ENCODE assay signal across 31 cellular contexts in genomic region chr10:79315602-79315920, GRCh38. TPM values are rescaled to one million over a fixed set of nuclear protein-coding genes. Genes with fewer than 3 reads are reported as not detected.
DNase-seq lines count a peak whose midpoint lies in the region; ATAC-seq and TF ChIP-seq lines count a peak whose summit lies in the region.
"Had no signal": no experiment of that assay in that cellular context is flagged by ENCODE, and none has a peak within 500 bp of the region (broad histone marks: within the 10 kb centered on the region; RNA-seq: fewer than 3 reads in every experiment).

No MANE protein-coding gene starts in this region.

- no peaks in the 10 kb centered on the region for H3K27me3 ChIP-seq in Loucy (ENCODE audit: insufficient read depth, low read length, poor library complexity, severe bottlenecking)
- H3K27me3 ChIP-seq: SJCRH30, uterus had no signal

- H3K79me2 ChIP-seq in Loucy (ENCODE audit: insufficient read depth, low read length) = no peaks in the 10 kb centered on the region
- H3K79me2 ChIP-seq: parathyroid adenoma had no signal

- intact Hi-C loops in activated CD4-positive, alpha-beta T cell treated with anti-CD3 and anti-CD28 coated beads for 36 hours (cut with DNase I, micrococcal nuclease) = no loop called here

- POLR2A ChIA-PET in activated CD4-positive, alpha-beta T cell treated with anti-CD3 and anti-CD28 coated beads for 36 hours (lab: Charles Lee) = no interaction called here
- POLR2A ChIA-PET in activated CD4-positive, alpha-beta T cell treated with anti-CD3 and anti-CD28 coated beads, Interleukin-2, amount 10 ng/mL, durations not matched to agents 7 days and 5 days (lab: Charles Lee) = no interaction called here

- H3K4me1 ChIP-seq in Loucy (ENCODE audit: insufficient read depth, low read length, poor library complexity, severe bottlenecking) = peaks cover 49% of the 10 kb centered on the region
- H3K4me1 ChIP-seq: Caco-2, parathyroid adenoma, uterus had no signal

- H3K4me1 Mint-ChIP-seq in activated CD4-positive, alpha-beta T cell treated with anti-CD3 and anti-CD28 coated beads for 36 hours = peaks cover 48% of the 10 kb centered on the region
- peaks cover 54% of the 10 kb centered on the region for H3K4me1 Mint-ChIP-seq in activated CD4-positive, alpha-beta T cell treated with anti-CD3 and anti-CD28 coated beads, Interleukin-2, amount 10 ng/mL, durations not matched to agents 7 days and 5 days
- H3K4me1 Mint-ChIP-seq in brain = peaks cover 50% of the 10 kb centered on the region
- peaks cover 36% of the 10 kb centered on the region for H3K4me1 Mint-ChIP-seq in neural crest cell

- CTCF ChIA-PET in activated CD4-positive, alpha-beta T cell treated with anti-CD3 and anti-CD28 coated beads for 36 hours (lab: Charles Lee) = interaction anchor here (1.3 to 1.7 kb wide), 2 partner anchors 8 to 21 kb away, joined by 4 to 5 read pairs; no protein-coding TSS in a partner anchor
- CTCF ChIA-PET in activated CD4-positive, alpha-beta T cell treated with anti-CD3 and anti-CD28 coated beads, Interleukin-2, amount 10 ng/mL, durations not matched to agents 7 days and 5 days (lab: Charles Lee) = interaction anchor here (1.0 to 2.3 kb wide), 3 partner anchors 13 to 22 kb away, joined by 3 to 9 read pairs (median 4); no protein-coding TSS in a partner anchor

- no peak overlapping the region for H2AFZ ChIP-seq in Loucy (ENCODE audit: low read length)
- H2AFZ ChIP-seq: parathyroid adenoma had no signal

- TF ChIP-seq CTCF in Loucy (conservative IDR thresholded peaks at IDR 0.05; ENCODE audit: low read length) (no peak), brain (conservative IDR thresholded peaks at IDR 0.05) (no peak), neural crest cell (conservative IDR thresholded peaks at IDR 0.05) (no peak), omental fat pad (IDR thresholded peaks at IDR 0.05) (no peak)

- peak overlapping the region; percentile 24 for H3K27ac Mint-ChIP-seq in activated CD4-positive, alpha-beta T cell treated with anti-CD3 and anti-CD28 coated beads for 36 hours
- no peak overlapping the region for H3K27ac Mint-ChIP-seq in activated CD4-positive, alpha-beta T cell treated with anti-CD3 and anti-CD28 coated beads, Interleukin-2, amount 10 ng/mL, durations not matched to agents 7 days and 5 days
- H3K27ac Mint-ChIP-seq in brain = peak overlapping the region; percentile 28 to 90 (median 72)
- H3K27ac Mint-ChIP-seq in neural crest cell (ENCODE audit: unreplicated experiment) = peak overlapping the region; percentile 58
- H3K27ac Mint-ChIP-seq: activated naive CD8-positive, alpha-beta T cell treated with anti-CD3 and anti-CD28 coated beads, Interleukin-2, amount 10 ng/mL, durations not matched to agents 7 days and 5 days; dendritic cell treated with granulocyte-macrophage colony-stimulating factor and Interleukin-4, amounts not matched to agents 40 ng/mL and 50 ng/mL, for 4 days; stimulated activated naive CD8-positive, alpha-beta T cell treated with anti-CD3 and anti-CD28 coated beads, Interleukin-15, Interleukin-2, amounts not matched to agents 100 ng/mL and 50 ng/mL, for 24 hours had no signal

- peaks cover 16% of the 10 kb centered on the region for H3K36me3 Mint-ChIP-seq in activated CD4-positive, alpha-beta T cell treated with anti-CD3 and anti-CD28 coated beads for 36 hours (ENCODE audit: low read depth)
- H3K36me3 Mint-ChIP-seq in activated CD4-positive, alpha-beta T cell treated with anti-CD3 and anti-CD28 coated beads, Interleukin-2, amount 10 ng/mL, durations not matched to agents 7 days and 5 days (ENCODE audit: low read depth) = peaks cover 33% of the 10 kb centered on the region
- H3K36me3 Mint-ChIP-seq in brain (peaks cover 28% of the 10 kb centered on the region), neural crest cell (ENCODE audit: low read depth) (peaks cover 12% of the 10 kb centered on the region)

- H3K9ac ChIP-seq in Loucy (ENCODE audit: low read depth, low read length, poor library complexity, severe bottlenecking) = peak overlapping the region; percentile 43
- H3K9ac ChIP-seq: parathyroid adenoma had no signal

- no peak for ATAC-seq in activated CD4-positive, alpha-beta T cell treated with anti-CD3 and anti-CD28 coated beads for 36 hours
- no peak for ATAC-seq in GM19463 (IDR thresholded peaks at IDR 0.05; ENCODE audit: unreplicated experiment)
- no peak for ATAC-seq in omental fat pad (ENCODE audit: low FRiP score)
- ATAC-seq: left cardiac atrium, right cardiac atrium had no signal

- no peak for DNase-seq in activated CD4-positive, alpha-beta T cell treated with anti-CD3 and anti-CD28 coated beads for 36 hours
- no peak for DNase-seq in activated CD4-positive, alpha-beta T cell treated with anti-CD3 and anti-CD28 coated beads, Interleukin-2, amount 10 ng/mL, durations not matched to agents 7 days and 5 days
- DNase-seq in neural crest cell (ENCODE audit: low read depth, low spot score) (no peak), activated T-cell treated with anti-CD3 and anti-CD28 coated beads for 4 hours (no peak), omental fat pad (ENCODE audit: low spot score) (no peak)
- DNase-seq: 8988T; activated CD4-positive, alpha-beta T cell treated with anti-CD3 and anti-CD28 coated beads, Interleukin-2, amount 50 U/mL, for 48 hours; activated CD8-positive, alpha-beta memory T cell treated with anti-CD3 and anti-CD28 coated beads, Interleukin-2, amount 50 U/mL, for 48 hours; activated naive CD8-positive, alpha-beta T cell treated with anti-CD3 and anti-CD28 coated beads, Interleukin-2, amount 10 ng/mL, durations not matched to agents 7 days and 5 days; Caco-2; DMS53; H9; hypothalamus; mammary epithelial cell; NCI-H1694; NCI-H446 treated with DMSO at 0.1 percent for 48 hours; NCI-H774; SJCRH30; stimulated activated CD4-positive, alpha-beta T cell treated with anti-CD3 and anti-CD28 coated beads, Interleukin-1b, Interleukin-23, amount 100 ng/mL, for 48 hours had no signal

- H3K9me3 Mint-ChIP-seq in activated CD4-positive, alpha-beta T cell treated with anti-CD3 and anti-CD28 coated beads for 36 hours (ENCODE audit: low read depth) = peaks cover 3% of the 10 kb centered on the region
- H3K9me3 Mint-ChIP-seq in activated CD4-positive, alpha-beta T cell treated with anti-CD3 and anti-CD28 coated beads, Interleukin-2, amount 10 ng/mL, durations not matched to agents 7 days and 5 days = peaks cover 17% of the 10 kb centered on the region
- no peaks in the 10 kb centered on the region for H3K9me3 Mint-ChIP-seq in brain
- H3K9me3 Mint-ChIP-seq in neural crest cell = peaks cover 7% of the 10 kb centered on the region
- H3K9me3 Mint-ChIP-seq: central memory CD8-positive, alpha-beta T cell; dendritic cell treated with granulocyte-macrophage colony-stimulating factor and Interleukin-4, amounts not matched to agents 40 ng/mL and 50 ng/mL, for 4 days; nephron had no signal

- no peak overlapping the region for H3K4me3 Mint-ChIP-seq in activated CD4-positive, alpha-beta T cell treated with anti-CD3 and anti-CD28 coated beads for 36 hours
- no peak overlapping the region for H3K4me3 Mint-ChIP-seq in activated CD4-positive, alpha-beta T cell treated with anti-CD3 and anti-CD28 coated beads, Interleukin-2, amount 10 ng/mL, durations not matched to agents 7 days and 5 days
- H3K4me3 Mint-ChIP-seq in brain (no peak overlapping the region), neural crest cell (no peak overlapping the region)
- H3K4me3 Mint-ChIP-seq: activated naive CD8-positive, alpha-beta T cell treated with anti-CD3 and anti-CD28 coated beads, Interleukin-2, amount 10 ng/mL, durations not matched to agents 7 days and 5 days; CD14-positive monocyte; central memory CD8-positive, alpha-beta T cell; dendritic cell treated with granulocyte-macrophage colony-stimulating factor and Interleukin-4, amounts not matched to agents 40 ng/mL and 50 ng/mL, for 4 days; H9; nephron; stimulated activated naive CD8-positive, alpha-beta T cell treated with anti-CD3 and anti-CD28 coated beads, Interleukin-15, Interleukin-2, amounts not matched to agents 100 ng/mL and 50 ng/mL, for 24 hours had no signal

- no peak overlapping the region for H3K4me2 ChIP-seq in Loucy (ENCODE audit: low read depth, low read length, poor library complexity, severe bottlenecking)

- no peaks in the 10 kb centered on the region for H3K27me3 Mint-ChIP-seq in activated CD4-positive, alpha-beta T cell treated with anti-CD3 and anti-CD28 coated beads for 36 hours
- no peaks in the 10 kb centered on the region for H3K27me3 Mint-ChIP-seq in activated CD4-positive, alpha-beta T cell treated with anti-CD3 and anti-CD28 coated beads, Interleukin-2, amount 10 ng/mL, durations not matched to agents 7 days and 5 days
- no peaks in the 10 kb centered on the region for H3K27me3 Mint-ChIP-seq in brain
- H3K27me3 Mint-ChIP-seq in neural crest cell (ENCODE audit: low read depth) = peaks cover 15% of the 10 kb centered on the region
- H3K27me3 Mint-ChIP-seq: activated naive CD8-positive, alpha-beta T cell treated with anti-CD3 and anti-CD28 coated beads, Interleukin-2, amount 10 ng/mL, durations not matched to agents 7 days and 5 days; central memory CD8-positive, alpha-beta T cell; stimulated activated naive CD8-positive, alpha-beta T cell treated with anti-CD3 and anti-CD28 coated beads, Interleukin-15, Interleukin-2, amounts not matched to agents 100 ng/mL and 50 ng/mL, for 24 hours had no signal

- peaks cover 26% of the 10 kb centered on the region; the same call in 1 of the 2 replicates for H3K36me3 ChIP-seq in Loucy (ENCODE audit: insufficient read depth, low read length)
- H3K36me3 ChIP-seq: uterus had no signal

- H3K9me2 ChIP-seq in Loucy (replicated peaks; ENCODE audit: low read depth, low read length) = no peaks in the 10 kb centered on the region

- no peaks in the 10 kb centered on the region for H4K20me1 ChIP-seq in Loucy (ENCODE audit: insufficient read depth, low read length, poor library complexity, severe bottlenecking)

- H3K9me3 ChIP-seq in Loucy (ENCODE audit: insufficient read depth, low read depth, low read length) = no peaks in the 10 kb centered on the region
- H3K9me3 ChIP-seq: Caco-2, SJCRH30, uterus had no signal

- no peak overlapping the region for H3K4me3 ChIP-seq in Loucy (ENCODE audit: low read length, poor library complexity, severe bottlenecking)
- H3K4me3 ChIP-seq: SJCRH30, uterus had no signal

- H3F3A ChIP-seq in Loucy (ENCODE audit: low read depth) = no peaks in the 10 kb centered on the region; the same call in 1 of the 2 replicates

RNA-seq across cellular contexts. Expression of gene PPIF, which starts 31.7 kb away (rescaled TPM):
- 10 to 100 TPM; 92.3 to 96.1 TPM for total RNA-seq in activated CD4-positive, alpha-beta T cell treated with anti-CD3 and anti-CD28 coated beads for 36 hours
- total RNA-seq in activated CD4-positive, alpha-beta T cell treated with anti-CD3 and anti-CD28 coated beads, Interleukin-2, amount 10 ng/mL, durations not matched to agents 7 days and 5 days = 10 to 100 TPM; 53.7 to 56.7 TPM
- polyA plus RNA-seq in brain (ENCODE audit: insufficient read depth, low read depth, low replicate concordance) = 142 TPM
- total RNA-seq in neural crest cell (74.2 and 76.8 TPM in 2 replicates), omental fat pad (100 to 1,000 TPM in 2 of 4 donors, 10 to 100 TPM in 2; 34.2 to 141 (median 94.5) TPM)
